In genomic region chr3:52043750-52044149, GRCh38 we compare ENCODE assay signal across 1 cellular context.
TF ChIP-seq lines count a peak whose summit lies in the region.

No MANE protein-coding gene starts in this region.

TF ChIP-seq in H1, 55 proteins besides CTCF, POLR2A, EP300 and RAD21:
- no peak for TF ChIP-seq GTF2F1 (IDR thresholded peaks at IDR 0.05; ENCODE audit: borderline replicate concordance, low read depth, low read length)
- TF ChIP-seq TAF7 (optimal IDR thresholded peaks at IDR 0.05; ENCODE audit: borderline replicate concordance, low read depth, low read length): no peak
- TF ChIP-seq KDM4A (IDR thresholded peaks at IDR 0.05; ENCODE audit: low read depth, low read length, severe bottlenecking): no peak
- TF ChIP-seq TCF12 (IDR thresholded peaks at IDR 0.05; ENCODE audit: low read depth, low read length): no peak
- TF ChIP-seq BACH1 (IDR thresholded peaks at IDR 0.05; ENCODE audit: low read length): no peak
- no peak for TF ChIP-seq ATF3 (IDR thresholded peaks at IDR 0.05; ENCODE audit: insufficient read depth, low read depth, low read length)
- TF ChIP-seq SP4 (IDR thresholded peaks at IDR 0.05; ENCODE audit: low read length): no peak
